In genomic region chr4:134364928-134365327, GRCh38 we compare ENCODE assay signal across 23 cellular contexts.
DNase-seq lines count a peak whose midpoint lies in the region; ATAC-seq, FAIRE-seq and TF ChIP-seq lines count a peak whose summit lies in the region.
"Had no signal": no experiment of that assay in that cellular context is flagged by ENCODE, and none has a peak within 500 bp of the region (broad histone marks: within the 10 kb centered on the region; RNA-seq: fewer than 3 reads in every experiment).

No MANE protein-coding gene starts in this region.

- peaks cover 46% of the 10 kb centered on the region for H3K4me1 Mint-ChIP-seq in HFFc6 (ENCODE audit: low read depth)
- H3K4me1 Mint-ChIP-seq: CD14-positive monocyte; CD8-positive, alpha-beta memory T cell had no signal

- no peak for TF ChIP-seq RAD21 in Ishikawa (IDR thresholded peaks at IDR 0.05; ENCODE audit: low read depth)
- no peak for TF ChIP-seq RAD21 in H1 (IDR thresholded peaks at IDR 0.05 in 1 of 2, conservative IDR thresholded peaks at IDR 0.05 in 1 of 2; ENCODE audit: low read depth in 2 of 2, low read length in 2 of 2)

- no peak overlapping the region for H3K4me3 ChIP-seq in H1 (ENCODE audit: extremely low read depth in 1 of 4, insufficient read depth in 2 of 4, low read depth in 3 of 4, low read length in 4 of 4)
- H3K4me3 ChIP-seq: A549; BLaER1 treated with 17β-estradiol and CSF1 and Interleukin-3, amounts not matched to agents 10 nM and 100 nM had no signal

- H2BK12ac ChIP-seq in H1 (ENCODE audit: low read depth, low read length) = no peak overlapping the region

- H3K4me3 Mint-ChIP-seq in HFFc6 = no peak overlapping the region
- H3K4me3 Mint-ChIP-seq: CD14-positive monocyte; CD4-positive, alpha-beta T cell; CD8-positive, alpha-beta memory T cell had no signal

- no peak overlapping the region for H4K5ac ChIP-seq in H1 (ENCODE audit: insufficient read length, low read depth, low read length)

- H3K4ac ChIP-seq in H1 (replicated peaks; ENCODE audit: insufficient read length, low read depth, low read length) = no peak overlapping the region

- H3K23ac ChIP-seq in H1 (ENCODE audit: insufficient read length) = no peak overlapping the region

- FAIRE-seq in H1 (lab: Jason Lieb, UNC) = no peak
- peak; percentile 47 for FAIRE-seq in frontal cortex (lab: Jason Lieb, UNC)
- FAIRE-seq: A549, D721Med, GM12892 had no signal

- no peak overlapping the region for H2AFZ ChIP-seq in H1 (ENCODE audit: low read length)

- H3K56ac ChIP-seq in H1 (replicated peaks; ENCODE audit: insufficient read length, low read depth, low read length) = no peak overlapping the region

- no peaks in the 10 kb centered on the region for H3K4me1 ChIP-seq in H1 (replicated peaks in 1 of 4; ENCODE audit: control insufficient read depth in 3 of 4, insufficient read depth in 4 of 4, low read length in 3 of 4)
- H3K4me1 ChIP-seq: A549; BE2C; BLaER1 treated with 17β-estradiol and CSF1 and Interleukin-3, amounts not matched to agents 10 nM and 100 nM had no signal

- no peak overlapping the region for H4K91ac ChIP-seq in H1 (replicated peaks; ENCODE audit: insufficient read length, low read length)

- no peak overlapping the region for H2BK120ac ChIP-seq in H1 (replicated peaks; ENCODE audit: low read depth, low read length)

- H2BK5ac ChIP-seq in H1 (ENCODE audit: low read depth, low read length) = no peak overlapping the region

- TF ChIP-seq POLR2A in H1 (IDR thresholded peaks at IDR 0.05; ENCODE audit: control extremely low read depth in 1 of 2, low read depth in 2 of 2, low read length in 2 of 2) = no peak

- H3K9me3 ChIP-seq in H1 (ENCODE audit: insufficient read depth in 2 of 2, low read depth in 1 of 2, low read length in 1 of 2) = no peaks in the 10 kb centered on the region
- H3K9me3 ChIP-seq: A549; BE2C; BLaER1 treated with 17β-estradiol and CSF1 and Interleukin-3, amounts not matched to agents 10 nM and 100 nM had no signal

- no peak overlapping the region for H2AK5ac ChIP-seq in H1 (ENCODE audit: low read depth, low read length)

- H4K8ac ChIP-seq in H1 (ENCODE audit: extremely low read depth, insufficient read depth, low read length) = no peak overlapping the region

- H3K27me3 ChIP-seq in H1 (replicated peaks in 1 of 4; ENCODE audit: control insufficient read depth in 3 of 4, extremely low read depth in 1 of 4, insufficient read depth in 3 of 4, low read length in 3 of 4) = no peaks in the 10 kb centered on the region
- H3K27me3 ChIP-seq: BE2C; BLaER1 treated with 17β-estradiol and CSF1 and Interleukin-3, amounts not matched to agents 10 nM and 100 nM had no signal

- H3K9me3 Mint-ChIP-seq in HFFc6 = peaks cover 4% of the 10 kb centered on the region

- intact Hi-C loops in left colon (cut with DNase I, micrococcal nuclease) = no loop called here

- TF ChIP-seq CTCF in HFFc6 (IDR thresholded peaks at IDR 0.05) = no peak
- no peak for TF ChIP-seq CTCF in H1 (IDR thresholded peaks at IDR 0.05; ENCODE audit: control extremely low read depth in 1 of 3, insufficient read depth in 1 of 3, low read depth in 1 of 3, low read length in 3 of 3)

- no peaks in the 10 kb centered on the region for H4K20me1 ChIP-seq in H1 (replicated peaks in 1 of 2; ENCODE audit: control insufficient read depth in 1 of 2, insufficient read depth in 2 of 2, low read length in 2 of 2)
- H4K20me1 ChIP-seq: BLaER1 treated with 17β-estradiol and CSF1 and Interleukin-3, amounts not matched to agents 10 nM and 100 nM had no signal

- H3K18ac ChIP-seq in H1 (ENCODE audit: extremely low read depth, low read length) = no peak overlapping the region

- peak overlapping the region; percentile 100 for H3K27ac Mint-ChIP-seq in HFFc6
- H3K27ac Mint-ChIP-seq: CD4-positive, alpha-beta T cell; CD8-positive, alpha-beta memory T cell had no signal

- WGBS in H1 (ENCODE audit: extremely low coverage in 1 of 2, insufficient coverage in 1 of 2, insufficient read length in 1 of 2, insufficient replicate concordance in 2 of 2, low coverage in 1 of 2, low lambda C conversion rate in 2 of 2, missing lambda C conversion rate in 1 of 2), 2 experiments = 92% methylated on average over 1 of the region's 1 CpG; no CpG with 5 or more reads in 1 of the 2 experiments

- H2BK20ac ChIP-seq in H1 (ENCODE audit: low read length) = no peak overlapping the region

- TF ChIP-seq EP300 in Ishikawa (IDR thresholded peaks at IDR 0.05; ENCODE audit: borderline replicate concordance) (no peak), H1 (IDR thresholded peaks at IDR 0.05; ENCODE audit: borderline replicate concordance in 1 of 2, low read depth in 2 of 2, low read length in 2 of 2) (no peak)

- no peak overlapping the region for H2BK15ac ChIP-seq in H1 (ENCODE audit: low read length)

- H3K36me3 ChIP-seq in H1 (ENCODE audit: control insufficient read depth in 2 of 4, insufficient read depth in 4 of 4, low read length in 3 of 4) = no peaks in the 10 kb centered on the region
- H3K36me3 ChIP-seq: BE2C; BLaER1 treated with 17β-estradiol and CSF1 and Interleukin-3, amounts not matched to agents 10 nM and 100 nM had no signal

- H3K9ac ChIP-seq in H1 (replicated peaks in 1 of 4; ENCODE audit: extremely low read depth in 1 of 4, low read depth in 3 of 4, low read length in 3 of 4) = no peak overlapping the region
- H3K9ac ChIP-seq: BLaER1 treated with 17β-estradiol and CSF1 and Interleukin-3, amounts not matched to agents 10 nM and 100 nM had no signal

- CTCF ChIA-PET in H1 (lab: Charles Lee; ENCODE audit: partially characterized antibody) = no interaction called here

- no peaks in the 10 kb centered on the region for H3K79me1 ChIP-seq in H1 (ENCODE audit: low read depth, low read length)

- peaks cover 4% of the 10 kb centered on the region for H3K27me3 Mint-ChIP-seq in HFFc6 (ENCODE audit: insufficient read depth)
- H3K27me3 Mint-ChIP-seq: CD4-positive, alpha-beta T cell; CD8-positive, alpha-beta memory T cell had no signal

- POLR2A ChIA-PET in H1 (lab: Charles Lee; ENCODE audit: partially characterized antibody) = no interaction called here

- H3K27ac ChIP-seq in H1 (ENCODE audit: low read depth, low read length) = no peak overlapping the region
- H3K27ac ChIP-seq: A549; BLaER1 treated with 17β-estradiol and CSF1 and Interleukin-3, amounts not matched to agents 10 nM and 100 nM had no signal

- peaks cover 4% of the 10 kb centered on the region for H3K36me3 Mint-ChIP-seq in HFFc6 (ENCODE audit: low read depth)
- H3K36me3 Mint-ChIP-seq: CD14-positive monocyte; CD8-positive, alpha-beta memory T cell had no signal

- DNase-seq in HFFc6 (no peak), H1 (ENCODE audit: low read depth in 1 of 2, low spot score in 2 of 2) (no peak), frontal cortex (ENCODE audit: low spot score in 2 of 2) (no peak), cerebellar nuclear complex (lab: John Stamatoyannopoulos, UW) (no peak), left colon (no peak)
- DNase-seq in activated CD4-positive, alpha-beta T cell treated with anti-CD3 and anti-CD28 coated beads, Interleukin-2, amount 50 U/mL, for 4 hours = no peak
- DNase-seq: 8988T; ACHN; AML-193; BE2C; CD4-positive, alpha-beta T cell; CD8-positive, alpha-beta memory T cell; DMS 273 treated with DMSO at 0.1 percent for 48 hours; DMS79; GOT3; H7; HCEC 1CT had no signal

- ATAC-seq in left colon = no peak
- ATAC-seq: A549 had no signal

- no peaks in the 10 kb centered on the region for H3K23me2 ChIP-seq in H1 (ENCODE audit: low read depth, low read length)

- H3K4me2 ChIP-seq in H1 (ENCODE audit: insufficient read depth in 1 of 2, low read depth in 2 of 2, low read length in 2 of 2) = no peak overlapping the region
- H3K4me2 ChIP-seq: A549; BLaER1 treated with 17β-estradiol and CSF1 and Interleukin-3, amounts not matched to agents 10 nM and 100 nM had no signal

- no peak overlapping the region for H3K14ac ChIP-seq in H1 (ENCODE audit: insufficient read length)

- no peaks in the 10 kb centered on the region for H3K79me2 ChIP-seq in H1 (ENCODE audit: control insufficient read depth in 1 of 2, insufficient read depth in 2 of 2, low read length in 2 of 2)

TF ChIP-seq in Ishikawa, 13 proteins besides CTCF, POLR2A, EP300 and RAD21:
- TF ChIP-seq CEBPB (IDR thresholded peaks at IDR 0.05) = peak; percentile 42; the same call in 1 of the 2 replicates
- no peak for TF ChIP-seq TAF1 (IDR thresholded peaks at IDR 0.05; ENCODE audit: low read depth)

TF ChIP-seq in H1, 55 proteins besides CTCF, POLR2A, EP300 and RAD21:
- TF ChIP-seq JUN (IDR thresholded peaks at IDR 0.05; ENCODE audit: low read depth, low read length) (no peak), CEBPB (IDR thresholded peaks at IDR 0.05; ENCODE audit: low read depth, low read length) (peak; percentile 57; the same call in 1 of the 2 replicates)
